Comparison of ENCODE assay signal across 1 cellular context in the genomic region with DNA sequence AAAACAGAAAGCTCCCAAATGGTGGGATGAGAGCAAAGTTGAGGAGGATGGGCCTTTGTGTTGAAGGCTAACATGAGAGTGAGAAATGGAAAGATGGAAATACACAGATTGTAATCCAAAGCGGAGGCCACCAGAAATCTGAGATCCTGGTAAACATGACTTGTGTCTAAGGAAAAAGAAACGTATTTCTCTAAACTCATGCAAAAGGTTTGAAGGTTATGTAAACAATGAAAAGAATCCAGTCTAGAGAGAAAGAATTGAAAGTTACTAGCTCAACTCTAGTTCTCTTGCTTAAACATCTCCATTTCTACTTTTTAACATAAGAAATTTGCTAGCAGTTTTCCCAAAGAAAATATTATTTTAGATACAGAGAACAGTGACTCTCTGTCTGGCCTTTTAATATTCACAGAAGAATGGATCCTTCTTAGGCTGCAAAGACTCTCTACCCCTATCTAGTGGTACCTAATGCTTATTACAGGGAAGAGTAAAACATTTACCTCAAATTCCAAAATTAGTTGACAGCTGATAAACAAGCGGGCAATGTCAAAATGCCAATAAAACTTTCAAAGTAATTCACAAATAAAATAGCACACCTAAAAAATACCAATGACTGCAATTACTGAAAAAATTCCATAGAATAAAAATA.
TF ChIP-seq lines count a peak whose summit lies in the region.

No MANE protein-coding gene starts in this region.

TF ChIP-seq in HepG2, 621 proteins besides CTCF, POLR2A, EP300 and RAD21 (continued from another document and continues in another):
- no peak for TF ChIP-seq ZNF724P (CRISPR knock-in tag; IDR thresholded peaks at IDR 0.05; ENCODE audit: borderline replicate concordance)
- TF ChIP-seq ZBTB34 (CRISPR knock-in tag; IDR thresholded peaks at IDR 0.05) = no peak
- TF ChIP-seq, protein P1, sequence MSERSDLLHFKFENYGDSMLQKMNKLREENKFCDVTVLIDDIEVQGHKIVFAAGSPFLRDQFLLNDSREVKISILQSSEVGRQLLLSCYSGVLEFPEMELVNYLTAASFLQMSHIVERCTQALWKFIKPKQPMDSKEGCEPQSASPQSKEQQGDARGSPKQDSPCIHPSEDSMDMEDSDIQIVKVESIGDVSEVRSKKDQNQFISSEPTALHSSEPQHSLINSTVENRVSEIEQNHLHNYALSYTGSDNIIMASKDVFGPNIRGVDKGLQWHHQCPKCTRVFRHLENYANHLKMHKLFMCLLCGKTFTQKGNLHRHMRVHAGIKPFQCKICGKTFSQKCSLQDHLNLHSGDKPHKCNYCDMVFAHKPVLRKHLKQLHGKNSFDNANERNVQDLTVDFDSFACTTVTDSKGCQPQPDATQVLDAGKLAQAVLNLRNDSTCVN (CRISPR knock-in tag; IDR thresholded peaks at IDR 0.05; ENCODE audit: borderline replicate concordance) = no peak
- no peak for TF ChIP-seq TOE1 (CRISPR knock-in tag; IDR thresholded peaks at IDR 0.05)
- TF ChIP-seq ATF1 (CRISPR knock-in tag; IDR thresholded peaks at IDR 0.05) = no peak
- TF ChIP-seq, protein P2, sequence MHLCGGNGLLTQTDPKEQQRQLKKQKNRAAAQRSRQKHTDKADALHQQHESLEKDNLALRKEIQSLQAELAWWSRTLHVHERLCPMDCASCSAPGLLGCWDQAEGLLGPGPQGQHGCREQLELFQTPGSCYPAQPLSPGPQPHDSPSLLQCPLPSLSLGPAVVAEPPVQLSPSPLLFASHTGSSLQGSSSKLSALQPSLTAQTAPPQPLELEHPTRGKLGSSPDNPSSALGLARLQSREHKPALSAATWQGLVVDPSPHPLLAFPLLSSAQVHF (CRISPR knock-in tag; IDR thresholded peaks at IDR 0.05) = no peak
- TF ChIP-seq NFRKB (IDR thresholded peaks at IDR 0.05) = no peak
- TF ChIP-seq SALL2 (CRISPR knock-in tag; IDR thresholded peaks at IDR 0.05) = no peak
- TF ChIP-seq TGIF2 (CRISPR knock-in tag; IDR thresholded peaks at IDR 0.05) = no peak
- TF ChIP-seq, protein P3, sequence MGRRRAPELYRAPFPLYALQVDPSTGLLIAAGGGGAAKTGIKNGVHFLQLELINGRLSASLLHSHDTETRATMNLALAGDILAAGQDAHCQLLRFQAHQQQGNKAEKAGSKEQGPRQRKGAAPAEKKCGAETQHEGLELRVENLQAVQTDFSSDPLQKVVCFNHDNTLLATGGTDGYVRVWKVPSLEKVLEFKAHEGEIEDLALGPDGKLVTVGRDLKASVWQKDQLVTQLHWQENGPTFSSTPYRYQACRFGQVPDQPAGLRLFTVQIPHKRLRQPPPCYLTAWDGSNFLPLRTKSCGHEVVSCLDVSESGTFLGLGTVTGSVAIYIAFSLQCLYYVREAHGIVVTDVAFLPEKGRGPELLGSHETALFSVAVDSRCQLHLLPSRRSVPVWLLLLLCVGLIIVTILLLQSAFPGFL (CRISPR knock-in tag; IDR thresholded peaks at IDR 0.05) = no peak
- no peak for TF ChIP-seq BRCA1 (CRISPR knock-in tag; IDR thresholded peaks at IDR 0.05)
- TF ChIP-seq ZNF792 (CRISPR knock-in tag; IDR thresholded peaks at IDR 0.05) = 0 out of 2 replicates have a peak, but pooled peaks have one; percentile 38
- TF ChIP-seq DMAP1 (CRISPR knock-in tag; IDR thresholded peaks at IDR 0.05) = peak; percentile 33; the same call in 1 of the 2 replicates
- TF ChIP-seq ZNF609 (CRISPR knock-in tag; IDR thresholded peaks at IDR 0.05; ENCODE audit: borderline replicate concordance) = no peak; the same call in 1 of the 2 replicates
- no peak for TF ChIP-seq MEIS2 (CRISPR knock-in tag; IDR thresholded peaks at IDR 0.05)
- no peak for TF ChIP-seq RFX3 (CRISPR knock-in tag; IDR thresholded peaks at IDR 0.05)
- no peak for TF ChIP-seq ZNF232 (CRISPR knock-in tag; IDR thresholded peaks at IDR 0.05; ENCODE audit: borderline replicate concordance)
- no peak; the same call in 1 of the 2 replicates for TF ChIP-seq KDM5A (IDR thresholded peaks at IDR 0.05; ENCODE audit: borderline replicate concordance, low read length)
- TF ChIP-seq MIER3 (CRISPR knock-in tag; IDR thresholded peaks at IDR 0.05; ENCODE audit: borderline replicate concordance) = no peak; the same call in 1 of the 2 replicates
- TF ChIP-seq POGK (CRISPR knock-in tag; conservative IDR thresholded peaks at IDR 0.05) = no peak
- no peak for TF ChIP-seq ETV6 (CRISPR knock-in tag; conservative IDR thresholded peaks at IDR 0.05)
- no peak for TF ChIP-seq TEAD2 (CRISPR knock-in tag; IDR thresholded peaks at IDR 0.05)
- no peak for TF ChIP-seq MTA3 (CRISPR knock-in tag; IDR thresholded peaks at IDR 0.05)
- TF ChIP-seq, protein P4, sequence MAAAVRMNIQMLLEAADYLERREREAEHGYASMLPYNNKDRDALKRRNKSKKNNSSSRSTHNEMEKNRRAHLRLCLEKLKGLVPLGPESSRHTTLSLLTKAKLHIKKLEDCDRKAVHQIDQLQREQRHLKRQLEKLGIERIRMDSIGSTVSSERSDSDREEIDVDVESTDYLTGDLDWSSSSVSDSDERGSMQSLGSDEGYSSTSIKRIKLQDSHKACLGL (CRISPR knock-in tag; IDR thresholded peaks at IDR 0.05) = no peak
- TF ChIP-seq SP140L (CRISPR knock-in tag; IDR thresholded peaks at IDR 0.05; ENCODE audit: borderline replicate concordance) = no peak
- no peak for TF ChIP-seq IKZF1 (IDR thresholded peaks at IDR 0.05)
- no peak for TF ChIP-seq ZNF619 (CRISPR knock-in tag; IDR thresholded peaks at IDR 0.05)
- peak; percentile 96 for TF ChIP-seq SIX4 (CRISPR knock-in tag; IDR thresholded peaks at IDR 0.05)
- peak; percentile 54; the same call in 1 of the 2 replicates for TF ChIP-seq NFIC (IDR thresholded peaks at IDR 0.05; ENCODE audit: low read length)
- TF ChIP-seq MXD3 (CRISPR knock-in tag; IDR thresholded peaks at IDR 0.05) = no peak
- TF ChIP-seq, protein P5, sequence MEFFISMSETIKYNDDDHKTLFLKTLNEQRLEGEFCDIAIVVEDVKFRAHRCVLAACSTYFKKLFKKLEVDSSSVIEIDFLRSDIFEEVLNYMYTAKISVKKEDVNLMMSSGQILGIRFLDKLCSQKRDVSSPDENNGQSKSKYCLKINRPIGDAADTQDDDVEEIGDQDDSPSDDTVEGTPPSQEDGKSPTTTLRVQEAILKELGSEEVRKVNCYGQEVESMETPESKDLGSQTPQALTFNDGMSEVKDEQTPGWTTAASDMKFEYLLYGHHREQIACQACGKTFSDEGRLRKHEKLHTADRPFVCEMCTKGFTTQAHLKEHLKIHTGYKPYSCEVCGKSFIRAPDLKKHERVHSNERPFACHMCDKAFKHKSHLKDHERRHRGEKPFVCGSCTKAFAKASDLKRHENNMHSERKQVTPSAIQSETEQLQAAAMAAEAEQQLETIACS (CRISPR knock-in tag; IDR thresholded peaks at IDR 0.05) = no peak
- TF ChIP-seq RFXAP (CRISPR knock-in tag; IDR thresholded peaks at IDR 0.05; ENCODE audit: borderline replicate concordance) = no peak
- TF ChIP-seq HNRNPK (IDR thresholded peaks at IDR 0.05; ENCODE audit: low read depth, low read length, poor library complexity, severe bottlenecking) = no peak
- TF ChIP-seq RFXANK (CRISPR knock-in tag; IDR thresholded peaks at IDR 0.05) = no peak
- TF ChIP-seq, protein P6, sequence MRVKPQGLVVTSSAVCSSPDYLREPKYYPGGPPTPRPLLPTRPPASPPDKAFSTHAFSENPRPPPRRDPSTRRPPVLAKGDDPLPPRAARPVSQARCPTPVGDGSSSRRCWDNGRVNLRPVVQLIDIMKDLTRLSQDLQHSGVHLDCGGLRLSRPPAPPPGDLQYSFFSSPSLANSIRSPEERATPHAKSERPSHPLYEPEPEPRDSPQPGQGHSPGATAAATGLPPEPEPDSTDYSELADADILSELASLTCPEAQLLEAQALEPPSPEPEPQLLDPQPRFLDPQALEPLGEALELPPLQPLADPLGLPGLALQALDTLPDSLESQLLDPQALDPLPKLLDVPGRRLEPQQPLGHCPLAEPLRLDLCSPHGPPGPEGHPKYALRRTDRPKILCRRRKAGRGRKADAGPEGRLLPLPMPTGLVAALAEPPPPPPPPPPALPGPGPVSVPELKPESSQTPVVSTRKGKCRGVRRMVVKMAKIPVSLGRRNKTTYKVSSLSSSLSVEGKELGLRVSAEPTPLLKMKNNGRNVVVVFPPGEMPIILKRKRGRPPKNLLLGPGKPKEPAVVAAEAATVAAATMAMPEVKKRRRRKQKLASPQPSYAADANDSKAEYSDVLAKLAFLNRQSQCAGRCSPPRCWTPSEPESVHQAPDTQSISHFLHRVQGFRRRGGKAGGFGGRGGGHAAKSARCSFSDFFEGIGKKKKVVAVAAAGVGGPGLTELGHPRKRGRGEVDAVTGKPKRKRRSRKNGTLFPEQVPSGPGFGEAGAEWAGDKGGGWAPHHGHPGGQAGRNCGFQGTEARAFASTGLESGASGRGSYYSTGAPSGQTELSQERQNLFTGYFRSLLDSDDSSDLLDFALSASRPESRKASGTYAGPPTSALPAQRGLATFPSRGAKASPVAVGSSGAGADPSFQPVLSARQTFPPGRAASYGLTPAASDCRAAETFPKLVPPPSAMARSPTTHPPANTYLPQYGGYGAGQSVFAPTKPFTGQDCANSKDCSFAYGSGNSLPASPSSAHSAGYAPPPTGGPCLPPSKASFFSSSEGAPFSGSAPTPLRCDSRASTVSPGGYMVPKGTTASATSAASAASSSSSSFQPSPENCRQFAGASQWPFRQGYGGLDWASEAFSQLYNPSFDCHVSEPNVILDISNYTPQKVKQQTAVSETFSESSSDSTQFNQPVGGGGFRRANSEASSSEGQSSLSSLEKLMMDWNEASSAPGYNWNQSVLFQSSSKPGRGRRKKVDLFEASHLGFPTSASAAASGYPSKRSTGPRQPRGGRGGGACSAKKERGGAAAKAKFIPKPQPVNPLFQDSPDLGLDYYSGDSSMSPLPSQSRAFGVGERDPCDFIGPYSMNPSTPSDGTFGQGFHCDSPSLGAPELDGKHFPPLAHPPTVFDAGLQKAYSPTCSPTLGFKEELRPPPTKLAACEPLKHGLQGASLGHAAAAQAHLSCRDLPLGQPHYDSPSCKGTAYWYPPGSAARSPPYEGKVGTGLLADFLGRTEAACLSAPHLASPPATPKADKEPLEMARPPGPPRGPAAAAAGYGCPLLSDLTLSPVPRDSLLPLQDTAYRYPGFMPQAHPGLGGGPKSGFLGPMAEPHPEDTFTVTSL (CRISPR knock-in tag; IDR thresholded peaks at IDR 0.05; ENCODE audit: borderline replicate concordance) = peak; percentile 86; the same call in 1 of the 2 replicates
- no peak for TF ChIP-seq HDAC6 (IDR thresholded peaks at IDR 0.05; ENCODE audit: low read depth, low read length)
- TF ChIP-seq ZFYVE20 (CRISPR knock-in tag; IDR thresholded peaks at IDR 0.05; ENCODE audit: borderline replicate concordance, low read depth) = no peak
- no peak for TF ChIP-seq MED8 (CRISPR knock-in tag; IDR thresholded peaks at IDR 0.05; ENCODE audit: insufficient replicate concordance)
- TF ChIP-seq SOX6 (IDR thresholded peaks at IDR 0.05) = no peak
- peak; percentile 84 for TF ChIP-seq SOX6 (CRISPR knock-in tag; IDR thresholded peaks at IDR 0.05)
- no peak for TF ChIP-seq ZFAT (CRISPR knock-in tag; conservative IDR thresholded peaks at IDR 0.05)
- no peak for TF ChIP-seq MIER2 (CRISPR knock-in tag; IDR thresholded peaks at IDR 0.05)
